In the genomic region with DNA sequence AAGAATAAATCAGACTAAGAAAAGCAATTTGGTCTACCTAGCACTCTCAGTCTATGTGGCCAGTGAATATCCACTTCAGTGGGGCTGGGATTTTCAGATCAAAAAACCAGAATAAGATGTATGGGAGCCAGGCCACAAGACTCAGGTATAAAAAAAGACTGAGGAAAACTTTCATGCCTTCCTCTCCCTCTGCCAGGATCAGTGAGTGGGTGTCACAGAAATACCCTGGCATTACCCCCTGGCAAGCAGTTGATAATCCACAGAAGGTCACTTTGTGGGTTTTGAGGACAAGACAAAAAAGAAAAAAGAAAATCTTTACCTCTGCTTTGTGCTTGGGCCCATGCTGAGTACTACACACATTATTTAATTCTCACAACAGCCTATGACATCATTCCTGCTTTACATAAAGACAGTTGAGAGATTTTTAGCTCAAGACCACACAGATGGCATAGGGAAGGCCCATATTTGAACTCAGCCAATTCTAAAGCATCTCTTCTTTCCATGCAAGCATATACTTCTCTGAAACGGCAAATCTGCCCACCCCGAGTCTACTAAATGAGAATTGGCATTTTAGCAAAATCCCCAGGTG, we compare ENCODE assay signal across 21 cellular contexts. TPM values are rescaled to one million over a fixed set of nuclear protein-coding genes. Genes with fewer than 3 reads are reported as not detected.
A peak's percentile ranks its signal among the peaks of the same experiment; 100 is the strongest.
DNase-seq lines count a peak whose midpoint lies in the region; ATAC-seq, FAIRE-seq and TF ChIP-seq lines count a peak whose summit lies in the region.
"Had no signal": no experiment of that assay in that cellular context is flagged by ENCODE, and none has a peak within 500 bp of the region (broad histone marks: within the 10 kb centered on the region; RNA-seq: fewer than 3 reads in every experiment).

No MANE protein-coding gene starts in this region.

- H3K27me3 ChIP-seq in K562 (ENCODE audit: control insufficient read depth in 2 of 2, insufficient read depth in 2 of 2, low read length in 2 of 2) = peaks cover 22 to 35% of the 10 kb centered on the region in 2 experiments

- H2AFZ ChIP-seq in K562 (ENCODE audit: low read depth, low read length) = no peak overlapping the region

- H3K9me1 ChIP-seq in K562 (ENCODE audit: control insufficient read depth, insufficient read depth, low read length) = no peaks in the 10 kb centered on the region

- DNase-seq in Right ventricle myocardium inferior (ENCODE audit: missing footprints) (no peak), cardiac septum (ENCODE audit: low spot score) (no peak), K562 (ENCODE audit: extremely low read depth in 1 of 4, low spot score in 3 of 4) (no peak), NK-92 (lab: John Stamatoyannopoulos, UW; ENCODE audit: unreplicated experiment) (no peak)
- DNase-seq in stimulated activated effector memory CD8-positive, alpha-beta T cell treated with anti-CD3 and anti-CD28 coated beads, Interleukin-12 subunit alpha, Interleukin-12 subunit beta, amount 100 ng/mL, for 72 hours (ENCODE audit: low spot score in 2 of 2) = no peak
- DNase-seq: Calu3; CD8-positive, alpha-beta memory T cell; KBM-7; NCI-H1092 treated with DMSO at 0.1 percent for 48 hours; NCI-H1436 treated with DMSO at 0.1 percent for 48 hours; NCI-H2081; NCI-H446; NCI-H526; SHP77 treated with DMSO at 0.1 percent for 48 hours; SK-N-SH; T-cell had no signal

- POLR2A ChIA-PET in HEK293 (lab: Yijun Ruan, JAX) (no interaction called here), K562 (lab: Yijun Ruan, JAX) (no interaction called here)

- no peak overlapping the region for H3K4me2 ChIP-seq in K562 (ENCODE audit: insufficient read depth, low read length)
- H3K4me2 ChIP-seq: SK-N-SH had no signal

- peaks cover 12% of the 10 kb centered on the region for H3K4me1 Mint-ChIP-seq in stimulated activated effector memory CD8-positive, alpha-beta T cell treated with anti-CD3 and anti-CD28 coated beads, Interleukin-12 subunit alpha, Interleukin-12 subunit beta, amount 100 ng/mL, for 72 hours
- H3K4me1 Mint-ChIP-seq: CD8-positive, alpha-beta memory T cell had no signal

- H3K9me3 Mint-ChIP-seq in stimulated activated effector memory CD8-positive, alpha-beta T cell treated with anti-CD3 and anti-CD28 coated beads, Interleukin-12 subunit alpha, Interleukin-12 subunit beta, amount 100 ng/mL, for 72 hours = no peaks in the 10 kb centered on the region
- H3K9me3 Mint-ChIP-seq: CD8-positive, alpha-beta memory T cell; T-cell had no signal

- in situ Hi-C loops in K562 (cut with MboI) = no loop called here

- H3K4me1 ChIP-seq in HEK293 (ENCODE audit: control insufficient read depth, insufficient read depth, low read length) = peaks cover 7% of the 10 kb centered on the region
- no peaks in the 10 kb centered on the region for H3K4me1 ChIP-seq in K562 (replicated peaks in 1 of 2; ENCODE audit: control insufficient read depth in 2 of 2, insufficient read depth in 2 of 2, low read length in 2 of 2)

- no peaks in the 10 kb centered on the region for H3K79me2 ChIP-seq in K562 (ENCODE audit: control insufficient read depth, insufficient read depth, low read length)

- H3K4me3 ChIP-seq in HEK293 (ENCODE audit: low read depth, low read length) = no peak overlapping the region
- no peak overlapping the region for H3K4me3 ChIP-seq in K562

- H3K36me3 ChIP-seq in HEK293 (ENCODE audit: control insufficient read depth in 2 of 2, insufficient read depth in 1 of 2, low read length in 2 of 2) (peaks cover 0 to 6% of the 10 kb centered on the region in 2 experiments; a peak in 1 of 3 replicates), K562 (ENCODE audit: control insufficient read depth, insufficient read depth, low read length) (peaks cover 8% of the 10 kb centered on the region; the same call in 1 of the 3 replicates)

- no peak for TF ChIP-seq POLR2A in K562 (conservative IDR thresholded peaks at IDR 0.05)

- H4K20me1 ChIP-seq in K562 (replicated peaks; ENCODE audit: control insufficient read depth, insufficient read depth, low read length) = no peaks in the 10 kb centered on the region; the same call in 1 of the 2 replicates

- no peak overlapping the region for H3K4me3 Mint-ChIP-seq in stimulated activated effector memory CD8-positive, alpha-beta T cell treated with anti-CD3 and anti-CD28 coated beads, Interleukin-12 subunit alpha, Interleukin-12 subunit beta, amount 100 ng/mL, for 72 hours
- H3K4me3 Mint-ChIP-seq: CD8-positive, alpha-beta memory T cell; T-cell had no signal

- H3K27ac ChIP-seq in HEK293 (ENCODE audit: extremely low read depth, low read depth, low read length) (no peak overlapping the region), K562 (ENCODE audit: extremely low read depth, low read depth, low read length) (no peak overlapping the region)
- H3K27ac ChIP-seq: C4-2B had no signal

- TF ChIP-seq RAD21 in K562 (CRISPR knock-in tag; conservative IDR thresholded peaks at IDR 0.05 in 1 of 2, IDR thresholded peaks at IDR 0.05 in 1 of 2) = no peak

- no peak for TF ChIP-seq EP300 in K562 (IDR thresholded peaks at IDR 0.05; ENCODE audit: low read length)

- H3K27ac Mint-ChIP-seq in stimulated activated effector memory CD8-positive, alpha-beta T cell treated with anti-CD3 and anti-CD28 coated beads, Interleukin-12 subunit alpha, Interleukin-12 subunit beta, amount 100 ng/mL, for 72 hours = peak overlapping the region; percentile 56
- H3K27ac Mint-ChIP-seq: T-cell had no signal

- WGBS in K562 (ENCODE audit: insufficient coverage, low coverage, missing lambda C conversion rate) = 11% methylated on average over 2 of the region's 2 CpGs

- intact Hi-C loops in Right ventricle myocardium inferior (cut with DNase I) = no loop called here
- intact Hi-C loops in cardiac septum (cut with DNase I) = no loop called here
- intact Hi-C loops in K562 (cut with micrococcal nuclease) = no loop called here

- no peaks in the 10 kb centered on the region for H3K9me3 ChIP-seq in HEK293 (ENCODE audit: control insufficient read depth, insufficient read depth, low read depth, low read length)
- no peaks in the 10 kb centered on the region for H3K9me3 ChIP-seq in K562 (replicated peaks; ENCODE audit: control insufficient read depth, insufficient read depth, low read depth, low read length)
- H3K9me3 ChIP-seq: SK-N-SH had no signal

- H3K9ac ChIP-seq in K562 (ENCODE audit: insufficient read depth in 1 of 2, low read depth in 2 of 2, low read length in 2 of 2) = no peak overlapping the region
- H3K9ac ChIP-seq: SK-N-SH had no signal

- FAIRE-seq in K562 (lab: Jason Lieb, UNC) = no peak
- FAIRE-seq: A204.1, H54 had no signal

- TF ChIP-seq CTCF in HEK293 (tag by site-specific recombination; IDR thresholded peaks at IDR 0.05) = no peak
- no peak for TF ChIP-seq CTCF in K562 (IDR thresholded peaks at IDR 0.05 in 2 of 3, conservative IDR thresholded peaks at IDR 0.05 in 1 of 3; ENCODE audit: insufficient read depth in 2 of 3, low read depth in 1 of 3, low read length in 3 of 3)

- peaks cover 7% of the 10 kb centered on the region for H3K36me3 Mint-ChIP-seq in stimulated activated effector memory CD8-positive, alpha-beta T cell treated with anti-CD3 and anti-CD28 coated beads, Interleukin-12 subunit alpha, Interleukin-12 subunit beta, amount 100 ng/mL, for 72 hours

- CTCF ChIA-PET in HEK293 (lab: Yijun Ruan, JAX) (interaction anchor here (0.5 to 0.9 kb wide), 2 partner anchors 26 to 107 kb away, joined by 5 to 6 read pairs; no protein-coding TSS in a partner anchor), K562 (lab: Yijun Ruan, JAX; ENCODE audit: low intra/inter-chr PET ratio) (interaction anchor here (0.6 kb wide), 1 partner anchor 701 kb away, joined by 3 read pairs; no protein-coding TSS in a partner anchor)

- BruUV-seq in K562 (replicated peaks; lab: Mats Ljungman, UMichigan) = no TSS peak

- ATAC-seq in Right ventricle myocardium inferior = peak; percentile 34
- no peak for ATAC-seq in K562
- no peak for ATAC-seq in stimulated activated effector memory CD8-positive, alpha-beta T cell treated with anti-CD3 and anti-CD28 coated beads, Interleukin-12 subunit alpha, Interleukin-12 subunit beta, amount 100 ng/mL, for 72 hours
- ATAC-seq in HG03342 (IDR thresholded peaks at IDR 0.05; ENCODE audit: unreplicated experiment) = no peak
- ATAC-seq: T-cell had no signal

TF ChIP-seq in HEK293, 187 proteins besides CTCF, POLR2A, EP300 and RAD21 (continues in another document):
- TF ChIP-seq ZNF664 (tag by site-specific recombination; IDR thresholded peaks at IDR 0.05) = peak; percentile 51; the same call in 1 of the 2 replicates
- TF ChIP-seq ZNF416 (tag by site-specific recombination; IDR thresholded peaks at IDR 0.05) = no peak

TF ChIP-seq in K562, 482 proteins besides CTCF, POLR2A, EP300 and RAD21 (continues in another document):
- TF ChIP-seq HSF4 (CRISPR knock-in tag; IDR thresholded peaks at IDR 0.05; ENCODE audit: borderline replicate concordance) (no peak), ZNF707 (CRISPR knock-in tag; conservative IDR thresholded peaks at IDR 0.05) (no peak), NRF1 (conservative IDR thresholded peaks at IDR 0.05 in 1 of 2, IDR thresholded peaks at IDR 0.05 in 1 of 2) (no peak)

RNA-seq across cellular contexts. Expression of a gene that starts 57.6 kb away (rescaled TPM):
- 21.2 TPM for total RNA-seq in Right ventricle myocardium inferior
- 23.0 TPM for total RNA-seq in cardiac septum
- 17.0 and 36.5 TPM in 2 replicates for total RNA-seq in K562 (2011; cell fraction: chromatin; rRNA removed; ENCODE audit: low replicate concordance)
- 17.3 and 26.5 TPM in 2 replicates for total RNA-seq in K562 (2011; cell fraction: nucleolus; rRNA removed)
- 29.8 and 42.3 TPM in 2 replicates for total RNA-seq in K562 (2011; cell fraction: nucleoplasm; rRNA removed)
- 40.8 TPM in 2 replicates for total RNA-seq in K562 (2014; rRNA removed)
- 56.9 and 60.6 TPM in 2 replicates for total RNA-seq in K562 (2014; rRNA removed; fragmentation: Illumina TruSeq; extraction: Trizol)
- 52.4 and 59.4 TPM in 2 replicates for total RNA-seq in K562 (2015; rRNA removed; fragmentation: Illumina TruSeq; extraction: Trizol)
- 42.3 and 43.9 TPM in 2 replicates for total RNA-seq in K562 (2021)
- 36.6 and 38.4 TPM in 2 replicates for polyA plus RNA-seq in K562 (2011; rRNA removed)
- polyA plus RNA-seq in K562 (2011; cell fraction: cytosol; rRNA removed) = 15.0 and 26.2 TPM in 2 replicates
- 19.6 and 27.0 TPM in 2 replicates for polyA plus RNA-seq in K562 (2011; cell fraction: nucleus; rRNA removed)
- 21.9 and 29.7 TPM in 2 replicates for polyA plus RNA-seq in K562 (2012)
- polyA plus RNA-seq in K562 (2014; fragmentation: Illumina TruSeq; extraction: Trizol) = 33.6 and 37.8 TPM in 2 replicates
- 10 to 100 TPM; 17.4 to 20.4 TPM for polyA plus RNA-seq in K562 (2014; fragmentation: Nextera tagmentation; extraction: Ambion mirVana)
- polyA plus RNA-seq in K562 (2014; rRNA removed) = 26.1 and 26.9 TPM in 2 replicates
- polyA minus RNA-seq in K562 (2011; rRNA and poly(A)+ RNA removed) = 55.3 and 64.0 TPM in 2 replicates
- polyA minus RNA-seq in K562 (2011; cell fraction: cytosol; rRNA and poly(A)+ RNA removed) = 21.1 and 24.8 TPM in 2 replicates
- polyA minus RNA-seq in K562 (2011; cell fraction: nucleus; rRNA and poly(A)+ RNA removed) = 25.3 and 40.5 TPM in 2 replicates
